ENCODE assay signal across 1 cellular context in genomic region chr22:29503811-29504372, GRCh38.
TF ChIP-seq lines count a peak whose summit lies in the region.

No MANE protein-coding gene starts in this region.

TF ChIP-seq in K562, 482 proteins besides CTCF, POLR2A, EP300 and RAD21 (continued from another document):
- TF ChIP-seq ZNF197 (CRISPR knock-in tag; IDR thresholded peaks at IDR 0.05; ENCODE audit: low read depth) (no peak), ZFP36 (IDR thresholded peaks at IDR 0.05; ENCODE audit: low read depth, low read length, partially characterized antibody) (peak; percentile 71), CBFA2T2 (conservative IDR thresholded peaks at IDR 0.05) (0 out of 2 replicates have a peak, but pooled peaks have one; percentile 4), JUND (IDR thresholded peaks at IDR 0.05; ENCODE audit: borderline replicate concordance, low read depth, low read length) (peak; percentile 18; the same call in 1 of the 2 replicates), JUND (tag; IDR thresholded peaks at IDR 0.05; ENCODE audit: borderline replicate concordance, low read depth, low read length) (no peak), MAFK (IDR thresholded peaks at IDR 0.05; ENCODE audit: low read length) (peak; percentile 91), MEF2A (IDR thresholded peaks at IDR 0.05; ENCODE audit: control insufficient read depth, low read depth, low read length) (peak; percentile 91), BACH1 (tag; IDR thresholded peaks at IDR 0.05) (peak; percentile 77), PRDM10 (IDR thresholded peaks at IDR 0.05; ENCODE audit: partially characterized antibody) (peak; percentile 71), RBM34 (IDR thresholded peaks at IDR 0.05; ENCODE audit: borderline replicate concordance, insufficient read depth, low read length) (no peak), NFE2 (IDR thresholded peaks at IDR 0.05; ENCODE audit: low read depth) (peak; percentile 93), SPI1 (IDR thresholded peaks at IDR 0.05; ENCODE audit: borderline replicate concordance, low read depth, low read length) (peak; percentile 60; the same call in 1 of the 2 replicates), ELF2 (CRISPR knock-in tag; IDR thresholded peaks at IDR 0.05) (no peak), MEF2D (tag; conservative IDR thresholded peaks at IDR 0.05; ENCODE audit: low read depth) (peak; percentile 73)
